15 cellular contexts compared by ENCODE assay signal in genomic region chr5:146082798-146083197, GRCh38. TPM values are rescaled to one million over a fixed set of nuclear protein-coding genes. Genes with fewer than 3 reads are reported as not detected.
DNase-seq lines count a peak whose midpoint lies in the region; ATAC-seq and TF ChIP-seq lines count a peak whose summit lies in the region.
"Had no signal": no experiment of that assay in that cellular context is flagged by ENCODE, and none has a peak within 500 bp of the region (broad histone marks: within the 10 kb centered on the region; RNA-seq: fewer than 3 reads in every experiment).

No MANE protein-coding gene starts in this region.

- DNase-seq in glomerular visceral epithelial cell (ENCODE audit: extremely low spot score): no peak
- DNase-seq in cardiac septum (ENCODE audit: low spot score): no peak
- no peak for DNase-seq in foreskin keratinocyte
- no peak for DNase-seq in T-helper 9 cell
- DNase-seq: activated CD4-positive, alpha-beta T cell treated with anti-CD3 and anti-CD28 coated beads for 48 hours; EL; glutamatergic neuron; H9; NCI-H748 treated with DMSO at 0.1 percent for 48 hours had no signal

- no peak overlapping the region for H3K27ac ChIP-seq in foreskin keratinocyte

- TF ChIP-seq CTCF in foreskin keratinocyte (conservative IDR thresholded peaks at IDR 0.05): no peak

- intact Hi-C loops in cardiac septum (cut with DNase I): no loop called here

- no peaks in the 10 kb centered on the region for H3K27me3 ChIP-seq in foreskin keratinocyte

- peak; percentile 98 for ATAC-seq in GM18498 (IDR thresholded peaks at IDR 0.05; ENCODE audit: unreplicated experiment)
- ATAC-seq in GM19438 (IDR thresholded peaks at IDR 0.05; ENCODE audit: low read depth, unreplicated experiment): peak; percentile 69
- ATAC-seq in HG02840 (IDR thresholded peaks at IDR 0.05; ENCODE audit: low FRiP score, unreplicated experiment): peak; percentile 90
- peak; percentile 89 for ATAC-seq in HG03460 (IDR thresholded peaks at IDR 0.05; ENCODE audit: unreplicated experiment)
- no peak for ATAC-seq in foreskin keratinocyte

- H3K4me1 ChIP-seq in foreskin keratinocyte: no peaks in the 10 kb centered on the region

RNA-seq across cellular contexts. Expression of gene PLAC8L1, which starts 22.6 kb away (rescaled TPM):
- total RNA-seq in cardiac septum (not detected), foreskin keratinocyte (not detected in 2 replicates)
- polyA plus RNA-seq in foreskin keratinocyte: 0.22 and 0.27 TPM in 2 replicates
- total RNA-seq: pulmonary artery endothelial cell, SK-MEL-5 had no signal
